10 cellular contexts compared by ENCODE assay signal in genomic region chr3:186235554-186235953, GRCh38.
DNase-seq lines count a peak whose midpoint lies in the region; ATAC-seq and TF ChIP-seq lines count a peak whose summit lies in the region.
"Had no signal": no experiment of that assay in that cellular context is flagged by ENCODE, and none has a peak within 500 bp of the region (broad histone marks: within the 10 kb centered on the region; RNA-seq: fewer than 3 reads in every experiment).

No MANE protein-coding gene starts in this region.

- no peak for TF ChIP-seq CTCF in CD14-positive monocyte (IDR thresholded peaks at IDR 0.05)
- TF ChIP-seq CTCF in lower leg skin (IDR thresholded peaks at IDR 0.05) = no peak

- no peak overlapping the region for H3K4me3 ChIP-seq in lower leg skin (ENCODE audit: low read depth, poor library complexity, severe bottlenecking)

- no peaks in the 10 kb centered on the region for H3K36me3 Mint-ChIP-seq in activated T-helper 17 cell treated with anti-CD3 and anti-CD28 coated beads, Interleukin-2, amount 50 U/mL, for 72 hours (ENCODE audit: low read depth)
- H3K36me3 Mint-ChIP-seq in CD14-positive monocyte = peaks cover 78 to 82% of the 10 kb centered on the region in 2 donors

- H3K4me1 Mint-ChIP-seq in activated T-helper 17 cell treated with anti-CD3 and anti-CD28 coated beads, Interleukin-2, amount 50 U/mL, for 72 hours = no peaks in the 10 kb centered on the region
- H3K4me1 Mint-ChIP-seq in CD14-positive monocyte = no peaks in the 10 kb centered on the region

- H3K27me3 Mint-ChIP-seq in activated T-helper 17 cell treated with anti-CD3 and anti-CD28 coated beads, Interleukin-2, amount 50 U/mL, for 72 hours = peaks cover 9% of the 10 kb centered on the region
- H3K27me3 Mint-ChIP-seq in CD14-positive monocyte (ENCODE audit: low read depth in 3 of 3) = no peaks in the 10 kb centered on the region

- peak; percentile 84 for ATAC-seq in GM18498 (IDR thresholded peaks at IDR 0.05; ENCODE audit: unreplicated experiment)
- ATAC-seq in GM19397 (IDR thresholded peaks at IDR 0.05; ENCODE audit: unreplicated experiment) = peak; percentile 65
- peak; percentile 69 for ATAC-seq in HG03045 (IDR thresholded peaks at IDR 0.05; ENCODE audit: unreplicated experiment)
- ATAC-seq in activated T-helper 17 cell treated with anti-CD3 and anti-CD28 coated beads, Interleukin-2, amount 50 U/mL, for 72 hours (replicated peaks) = peak; percentile 66

- 75 to 84% methylated on average over 5 of the region's 5 CpGs for WGBS in lower leg skin, 2 donors

- DNase-seq in CD14-positive monocyte (ENCODE audit: low spot score) (no peak), dermis blood vessel endothelial cell (no peak), lower leg skin (ENCODE audit: low spot score in 2 of 2) (no peak), NCI-H524 treated with DMSO at 0.1 percent for 48 hours (lab: John Stamatoyannopoulos, UW) (no peak)
- DNase-seq: activated CD4-positive, alpha-beta memory T cell treated with anti-CD3 and anti-CD28 coated beads, Interleukin-2, amount 10 ng/mL, durations not matched to agents 7 days and 5 days; NCI-H524 had no signal

- no peaks in the 10 kb centered on the region for H3K9me3 Mint-ChIP-seq in activated T-helper 17 cell treated with anti-CD3 and anti-CD28 coated beads, Interleukin-2, amount 50 U/mL, for 72 hours
- peaks cover 0 to 1% (median 0%) of the 10 kb centered on the region in 7 donors for H3K9me3 Mint-ChIP-seq in CD14-positive monocyte
- H3K9me3 Mint-ChIP-seq: activated CD4-positive, alpha-beta memory T cell treated with anti-CD3 and anti-CD28 coated beads, Interleukin-2, amount 10 ng/mL, durations not matched to agents 7 days and 5 days had no signal

- H3K4me3 Mint-ChIP-seq in activated T-helper 17 cell treated with anti-CD3 and anti-CD28 coated beads, Interleukin-2, amount 50 U/mL, for 72 hours = peak overlapping the region; percentile 37
- no peak overlapping the region for H3K4me3 Mint-ChIP-seq in CD14-positive monocyte
- H3K4me3 Mint-ChIP-seq: activated CD4-positive, alpha-beta memory T cell treated with anti-CD3 and anti-CD28 coated beads, Interleukin-2, amount 10 ng/mL, durations not matched to agents 7 days and 5 days had no signal

- H3K27ac Mint-ChIP-seq in activated T-helper 17 cell treated with anti-CD3 and anti-CD28 coated beads, Interleukin-2, amount 50 U/mL, for 72 hours = peak overlapping the region; percentile 74
- peak overlapping the region in 2 of 7 donors; percentile 46 to 66 for H3K27ac Mint-ChIP-seq in CD14-positive monocyte
- H3K27ac Mint-ChIP-seq: activated CD4-positive, alpha-beta memory T cell treated with anti-CD3 and anti-CD28 coated beads, Interleukin-2, amount 10 ng/mL, durations not matched to agents 7 days and 5 days had no signal

- intact Hi-C loops in CD14-positive monocyte (cut with micrococcal nuclease) (no loop called here), lower leg skin (cut with DNase I; ENCODE audit: low total_unique reads) (no loop called here)

- TF ChIP-seq POLR2A in lower leg skin (IDR thresholded peaks at IDR 0.05) = no peak
